20 cellular contexts compared by ENCODE assay signal in genomic region chr18:12593861-12594260, GRCh38.
"Had no signal": no experiment of that assay in that cellular context is flagged by ENCODE, and none has a peak within 500 bp of the region (broad histone marks: within the 10 kb centered on the region; RNA-seq: fewer than 3 reads in every experiment).

No MANE protein-coding gene starts in this region.

- H3K4me1 ChIP-seq: breast epithelium had no signal

- DNase-seq: activated CD4-positive, alpha-beta T cell treated with anti-CD3 and anti-CD28 coated beads, Interleukin-2, amount 10 ng/mL, durations not matched to agents 7 days and 5 days; activated CD8-positive, alpha-beta T cell treated with anti-CD3 and anti-CD28 coated beads, Interleukin-2, amount 10 ng/mL, durations not matched to agents 7 days and 5 days; activated naive CD4-positive, alpha-beta T cell treated with Interleukin-2 at 50 U/mL for 16 hours; activated naive CD8-positive, alpha-beta T cell treated with anti-CD3 and anti-CD28 coated beads, Interleukin-2, amount 10 ng/mL, durations not matched to agents 7 days and 5 days; activated T-cell treated with anti-CD3 and anti-CD28 coated beads, Interleukin-2, amount 50 U/mL, for 24 hours; cerebellar nuclear complex; effector CD8-positive, alpha-beta T cell; heart left ventricle; left ventricle myocardium superior; nephron progenitor cell; occipital lobe; posterior cingulate gyrus; spleen; stimulated activated naive B cell treated with anti-CD40 and anti-IgM and Interleukin-4, amounts not matched to agents 10 μg/mL and 1 μg/mL and 100 μg/mL, for 72 hours; thyroid gland had no signal

- H3K9me3 Mint-ChIP-seq: activated CD4-positive, alpha-beta T cell treated with anti-CD3 and anti-CD28 coated beads, Interleukin-2, amount 10 ng/mL, durations not matched to agents 7 days and 5 days; activated naive CD8-positive, alpha-beta T cell treated with anti-CD3 and anti-CD28 coated beads, Interleukin-2, amount 10 ng/mL, durations not matched to agents 7 days and 5 days; activated T-cell treated with anti-CD3 and anti-CD28 coated beads, Interleukin-2, amount 50 U/mL, for 24 hours; activated T-helper 2 cell treated with anti-CD3 and anti-CD28 coated beads, Interferon-gamma antibody, Interleukin-2, Interleukin-4, amounts not matched to agents 10 μg/mL and 5 μg/mL and 100 μg/mL, durations not matched to agents 14 hours and 24 hours and 36 hours; dendritic cell treated with granulocyte-macrophage colony-stimulating factor and Interleukin-4, amounts not matched to agents 40 ng/mL and 50 ng/mL, for 4 days; nephron progenitor cell; stimulated activated naive B cell treated with anti-CD40 and anti-IgM and Interleukin-4, amounts not matched to agents 10 μg/mL and 1 μg/mL and 100 μg/mL, for 72 hours; T-helper 1 cell treated with Interleukin-12 subunit alpha and Interleukin-12 subunit beta and Interleukin-4 antibody, amounts not matched to agents 30 μg/mL and 1 μg/mL, for 36 hours had no signal

- H3K9me3 ChIP-seq: breast epithelium, gastroesophageal sphincter, heart left ventricle, spleen, thyroid gland had no signal

- H3K27me3 ChIP-seq: breast epithelium, gastroesophageal sphincter, heart left ventricle, spleen, thyroid gland had no signal

- H3K4me3 ChIP-seq: breast epithelium, gastroesophageal sphincter, heart left ventricle, spleen, thyroid gland had no signal

- H3K36me3 Mint-ChIP-seq: stimulated activated naive B cell treated with anti-CD40 and anti-IgM and Interleukin-4, amounts not matched to agents 10 μg/mL and 1 μg/mL and 100 μg/mL, for 72 hours had no signal

- H3K27ac ChIP-seq: breast epithelium, gastroesophageal sphincter, heart left ventricle, spleen, thyroid gland had no signal

- H3K27ac Mint-ChIP-seq: activated CD4-positive, alpha-beta T cell treated with anti-CD3 and anti-CD28 coated beads, Interleukin-2, amount 10 ng/mL, durations not matched to agents 7 days and 5 days; activated CD8-positive, alpha-beta T cell treated with anti-CD3 and anti-CD28 coated beads, Interleukin-2, amount 10 ng/mL, durations not matched to agents 7 days and 5 days; activated naive CD8-positive, alpha-beta T cell treated with anti-CD3 and anti-CD28 coated beads, Interleukin-2, amount 10 ng/mL, durations not matched to agents 7 days and 5 days; activated T-cell treated with anti-CD3 and anti-CD28 coated beads, Interleukin-2, amount 50 U/mL, for 24 hours; activated T-helper 2 cell treated with anti-CD3 and anti-CD28 coated beads, Interferon-gamma antibody, Interleukin-2, Interleukin-4, amounts not matched to agents 10 μg/mL and 5 μg/mL and 100 μg/mL, durations not matched to agents 14 hours and 24 hours and 36 hours; dendritic cell treated with granulocyte-macrophage colony-stimulating factor and Interleukin-4, amounts not matched to agents 40 ng/mL and 50 ng/mL, for 4 days; nephron progenitor cell; stimulated activated naive B cell treated with anti-CD40 and anti-IgM and Interleukin-4, amounts not matched to agents 10 μg/mL and 1 μg/mL and 100 μg/mL, for 72 hours; T-helper 1 cell treated with Interleukin-12 subunit alpha and Interleukin-12 subunit beta and Interleukin-4 antibody, amounts not matched to agents 30 μg/mL and 1 μg/mL, for 36 hours had no signal

- H3K36me3 ChIP-seq: breast epithelium, gastroesophageal sphincter, heart left ventricle, spleen, thyroid gland had no signal

- H3K4me3 Mint-ChIP-seq: activated CD4-positive, alpha-beta T cell treated with anti-CD3 and anti-CD28 coated beads, Interleukin-2, amount 10 ng/mL, durations not matched to agents 7 days and 5 days; activated CD8-positive, alpha-beta T cell treated with anti-CD3 and anti-CD28 coated beads, Interleukin-2, amount 10 ng/mL, durations not matched to agents 7 days and 5 days; activated naive CD8-positive, alpha-beta T cell treated with anti-CD3 and anti-CD28 coated beads, Interleukin-2, amount 10 ng/mL, durations not matched to agents 7 days and 5 days; activated T-cell treated with anti-CD3 and anti-CD28 coated beads, Interleukin-2, amount 50 U/mL, for 24 hours; dendritic cell treated with granulocyte-macrophage colony-stimulating factor and Interleukin-4, amounts not matched to agents 40 ng/mL and 50 ng/mL, for 4 days; nephron progenitor cell; stimulated activated naive B cell treated with anti-CD40 and anti-IgM and Interleukin-4, amounts not matched to agents 10 μg/mL and 1 μg/mL and 100 μg/mL, for 72 hours; T-helper 1 cell treated with Interleukin-12 subunit alpha and Interleukin-12 subunit beta and Interleukin-4 antibody, amounts not matched to agents 30 μg/mL and 1 μg/mL, for 36 hours had no signal

- H3K27me3 Mint-ChIP-seq: activated naive CD8-positive, alpha-beta T cell treated with anti-CD3 and anti-CD28 coated beads, Interleukin-2, amount 10 ng/mL, durations not matched to agents 7 days and 5 days; activated T-cell treated with anti-CD3 and anti-CD28 coated beads, Interleukin-2, amount 50 U/mL, for 24 hours; dendritic cell treated with granulocyte-macrophage colony-stimulating factor and Interleukin-4, amounts not matched to agents 40 ng/mL and 50 ng/mL, for 4 days had no signal
